Comparison of ENCODE assay signal across 1 cellular context in genomic region chr1:180923887-180924286, GRCh38.
TF ChIP-seq lines count a peak whose summit lies in the region.

No MANE protein-coding gene starts in this region.

TF ChIP-seq in H1, 55 proteins besides CTCF, POLR2A, EP300 and RAD21 (continued from another document):
- TF ChIP-seq, protein P1, sequence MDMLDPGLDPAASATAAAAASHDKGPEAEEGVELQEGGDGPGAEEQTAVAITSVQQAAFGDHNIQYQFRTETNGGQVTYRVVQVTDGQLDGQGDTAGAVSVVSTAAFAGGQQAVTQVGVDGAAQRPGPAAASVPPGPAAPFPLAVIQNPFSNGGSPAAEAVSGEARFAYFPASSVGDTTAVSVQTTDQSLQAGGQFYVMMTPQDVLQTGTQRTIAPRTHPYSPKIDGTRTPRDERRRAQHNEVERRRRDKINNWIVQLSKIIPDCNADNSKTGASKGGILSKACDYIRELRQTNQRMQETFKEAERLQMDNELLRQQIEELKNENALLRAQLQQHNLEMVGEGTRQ (IDR thresholded peaks at IDR 0.05; ENCODE audit: low read length): no peak
- no peak for TF ChIP-seq KDM4A (IDR thresholded peaks at IDR 0.05; ENCODE audit: low read depth, low read length, severe bottlenecking)
- no peak for TF ChIP-seq TBP (IDR thresholded peaks at IDR 0.05; ENCODE audit: low read depth, low read length)
- no peak for TF ChIP-seq MAFK (IDR thresholded peaks at IDR 0.05; ENCODE audit: low read depth, low read length)
- no peak for TF ChIP-seq BRCA1 (IDR thresholded peaks at IDR 0.05; ENCODE audit: low read depth, low read length)
